16 cellular contexts compared by ENCODE assay signal in the genomic region with DNA sequence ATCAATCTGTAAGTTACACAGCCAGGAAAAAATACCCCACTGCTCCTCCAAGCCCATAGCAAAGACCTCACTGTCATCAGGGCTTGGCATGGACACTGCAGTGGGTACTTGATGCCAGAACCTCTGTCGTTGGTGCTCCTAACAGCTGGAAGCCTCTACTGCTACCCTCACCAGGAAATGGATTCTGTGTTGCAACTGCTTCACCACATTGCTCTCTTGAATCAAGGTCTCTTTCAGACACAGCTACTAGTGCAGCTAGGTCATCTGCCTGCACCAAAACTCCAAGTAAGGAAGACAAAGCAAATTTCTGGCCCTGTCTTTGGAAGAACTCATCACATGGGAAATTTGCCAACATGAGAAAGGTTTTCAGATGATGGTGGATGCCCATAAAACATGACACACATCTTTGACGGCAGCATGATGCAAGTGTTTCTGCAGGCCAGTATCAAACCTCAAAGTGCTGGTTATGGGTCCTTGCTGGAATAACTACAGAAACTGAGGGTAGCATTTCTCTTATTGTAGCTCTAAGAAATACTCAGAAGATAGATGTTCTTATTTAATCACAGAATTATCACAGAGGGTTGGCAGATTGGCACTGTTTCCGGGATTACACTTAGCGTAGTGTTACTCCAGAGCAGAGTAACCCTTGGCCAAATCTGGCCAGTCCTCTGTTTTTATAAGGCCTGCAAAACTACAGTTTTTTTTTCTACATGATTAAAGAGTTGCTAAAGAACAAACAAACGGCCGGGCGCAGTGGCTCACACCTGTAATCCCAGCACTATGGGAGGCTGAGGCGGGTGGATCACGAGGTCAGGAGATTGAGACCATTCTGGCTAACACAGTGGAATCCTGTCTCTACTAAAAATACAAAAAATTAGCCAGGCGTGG.
"Had no signal": no experiment of that assay in that cellular context is flagged by ENCODE, and none has a peak within 500 bp of the region (broad histone marks: within the 10 kb centered on the region; RNA-seq: fewer than 3 reads in every experiment).

No MANE protein-coding gene starts in this region.

- H3K4me3 Mint-ChIP-seq: activated T-cell treated with anti-CD3 and anti-CD28 coated beads, Interleukin-2, amount 50 U/mL, for 72 hours; natural killer cell treated with Interleukin-12 subunit alpha and Interleukin-12 subunit beta and Interleukin-15 and Interleukin-18, amount 100 ng/mL, for 72 hours; stimulated activated naive CD8-positive, alpha-beta T cell treated with anti-CD3 and anti-CD28 coated beads, Interleukin-15, Interleukin-2, amounts not matched to agents 100 ng/mL and 50 ng/mL, for 24 hours had no signal

- H3K27me3 ChIP-seq: breast epithelium had no signal

- H3K9me3 ChIP-seq: breast epithelium had no signal

- ATAC-seq: activated T-cell treated with anti-CD3 and anti-CD28 coated beads, Interleukin-2, amount 50 U/mL, for 72 hours; esophagus mucosa; natural killer cell treated with Interleukin-12 subunit alpha and Interleukin-12 subunit beta and Interleukin-15 and Interleukin-18, amount 100 ng/mL, for 72 hours had no signal

- H3K27me3 Mint-ChIP-seq: natural killer cell treated with Interleukin-12 subunit alpha and Interleukin-12 subunit beta and Interleukin-15 and Interleukin-18, amount 100 ng/mL, for 72 hours; stimulated activated naive CD8-positive, alpha-beta T cell treated with anti-CD3 and anti-CD28 coated beads, Interleukin-15, Interleukin-2, amounts not matched to agents 100 ng/mL and 50 ng/mL, for 24 hours had no signal

- DNase-seq: activated CD4-positive, CD25-positive, alpha-beta regulatory T cell treated with anti-CD3 and anti-CD28 coated beads, Interleukin-2, amount 50 U/mL, for 72 hours; activated CD8-positive, alpha-beta memory T cell treated with anti-CD3 and anti-CD28 coated beads for 24 hours; activated CD8-positive, alpha-beta memory T cell treated with anti-CD3 and anti-CD28 coated beads, Interleukin-2, amount 50 U/mL, for 48 hours; activated effector memory CD4-positive, alpha-beta T cell treated with anti-CD3 and anti-CD28 coated beads, Interleukin-2, amount 50 U/mL, for 16 hours; activated naive CD4-positive, alpha-beta T cell treated with anti-CD3 and anti-CD28 coated beads, Interleukin-2, amount 50 U/mL, for 16 hours; activated T-cell treated with anti-CD3 and anti-CD28 coated beads, Interleukin-2, amount 50 U/mL, for 72 hours; effector CD4-positive, alpha-beta T cell; posterior cingulate gyrus; retina; trophoblast cell had no signal

- H3K9me3 Mint-ChIP-seq: activated T-cell treated with anti-CD3 and anti-CD28 coated beads, Interleukin-2, amount 50 U/mL, for 72 hours; natural killer cell treated with Interleukin-12 subunit alpha and Interleukin-12 subunit beta and Interleukin-15 and Interleukin-18, amount 100 ng/mL, for 72 hours; stimulated activated naive CD8-positive, alpha-beta T cell treated with anti-CD3 and anti-CD28 coated beads, Interleukin-15, Interleukin-2, amounts not matched to agents 100 ng/mL and 50 ng/mL, for 24 hours had no signal

- H3K27ac Mint-ChIP-seq: activated T-cell treated with anti-CD3 and anti-CD28 coated beads, Interleukin-2, amount 50 U/mL, for 72 hours; natural killer cell treated with Interleukin-12 subunit alpha and Interleukin-12 subunit beta and Interleukin-15 and Interleukin-18, amount 100 ng/mL, for 72 hours; stimulated activated naive CD8-positive, alpha-beta T cell treated with anti-CD3 and anti-CD28 coated beads, Interleukin-15, Interleukin-2, amounts not matched to agents 100 ng/mL and 50 ng/mL, for 24 hours had no signal

- H3K27ac ChIP-seq: breast epithelium, VCaP had no signal

- H3K4me3 ChIP-seq: breast epithelium, lung had no signal

- H3K36me3 Mint-ChIP-seq: natural killer cell treated with Interleukin-12 subunit alpha and Interleukin-12 subunit beta and Interleukin-15 and Interleukin-18, amount 100 ng/mL, for 72 hours had no signal

- H3K4me1 ChIP-seq: breast epithelium had no signal

- H3K36me3 ChIP-seq: breast epithelium had no signal
